ENCODE assay signal across 25 cellular contexts in genomic region chr18:11368020-11368419, GRCh38.
DNase-seq lines count a peak whose midpoint lies in the region; FAIRE-seq and TF ChIP-seq lines count a peak whose summit lies in the region.
"Had no signal": no experiment of that assay in that cellular context is flagged by ENCODE, and none has a peak within 500 bp of the region (broad histone marks: within the 10 kb centered on the region; RNA-seq: fewer than 3 reads in every experiment).

No MANE protein-coding gene starts in this region.

- no peaks in the 10 kb centered on the region for H3K9me3 Mint-ChIP-seq in activated T-helper 1 cell treated with anti-CD3 and anti-CD28 coated beads, Interleukin-12 subunit alpha, Interleukin-12 subunit beta, Interleukin-2, Interleukin-4 antibody, amounts not matched to agents 30 ng/mL and 10 ng/mL and 1 ng/mL, durations not matched to agents 14 hours and 24 hours and 36 hours
- H3K9me3 Mint-ChIP-seq: nephron progenitor cell had no signal

- FAIRE-seq in RCC 7860 (lab: Jason Lieb, UNC): no peak
- FAIRE-seq: GM19239 had no signal

- H3K4me3 ChIP-seq in foreskin fibroblast (ENCODE audit: low read depth in 1 of 2, low read length in 2 of 2) (no peak overlapping the region), thyroid gland (replicated peaks in 1 of 3) (no peak overlapping the region)
- H3K4me3 ChIP-seq: cardiac muscle cell, dorsolateral prefrontal cortex, Peyer's patch had no signal

- no peaks in the 10 kb centered on the region for H3K36me3 ChIP-seq in thyroid gland
- H3K36me3 ChIP-seq: cardiac muscle cell, Peyer's patch had no signal

- H3K4me3 Mint-ChIP-seq in activated T-helper 1 cell treated with anti-CD3 and anti-CD28 coated beads, Interleukin-12 subunit alpha, Interleukin-12 subunit beta, Interleukin-2, Interleukin-4 antibody, amounts not matched to agents 30 ng/mL and 10 ng/mL and 1 ng/mL, durations not matched to agents 14 hours and 24 hours and 36 hours: no peak overlapping the region
- H3K4me3 Mint-ChIP-seq: nephron progenitor cell; stimulated activated naive CD8-positive, alpha-beta T cell treated with anti-CD3 and anti-CD28 coated beads, Interleukin-15, amount 100 ng/mL, for 72 hours had no signal

- no peak for TF ChIP-seq CTCF in foreskin fibroblast (IDR thresholded peaks at IDR 0.05; ENCODE audit: low read depth, low read length)
- no peak for TF ChIP-seq CTCF in thyroid gland (IDR thresholded peaks at IDR 0.05)

- H3K4me1 Mint-ChIP-seq in activated T-helper 1 cell treated with anti-CD3 and anti-CD28 coated beads, Interleukin-12 subunit alpha, Interleukin-12 subunit beta, Interleukin-2, Interleukin-4 antibody, amounts not matched to agents 30 ng/mL and 10 ng/mL and 1 ng/mL, durations not matched to agents 14 hours and 24 hours and 36 hours (ENCODE audit: low read depth): no peaks in the 10 kb centered on the region
- H3K4me1 Mint-ChIP-seq: stimulated activated naive CD8-positive, alpha-beta T cell treated with anti-CD3 and anti-CD28 coated beads, Interleukin-15, amount 100 ng/mL, for 72 hours had no signal

- H3K9me3 ChIP-seq in thyroid gland: no peaks in the 10 kb centered on the region
- H3K9me3 ChIP-seq: Peyer's patch had no signal

- WGBS in thyroid gland, 2 donors: 84 to 95% methylated on average over 4 of the region's 4 CpGs

- H3K27me3 ChIP-seq in thyroid gland: no peaks in the 10 kb centered on the region
- H3K27me3 ChIP-seq: cardiac muscle cell, dorsolateral prefrontal cortex, Peyer's patch had no signal

- intact Hi-C loops in thyroid gland (cut with DNase I): no loop called here
- intact Hi-C loops in activated T-helper 1 cell treated with anti-CD3 and anti-CD28 coated beads, Interleukin-12 subunit alpha, Interleukin-12 subunit beta, Interleukin-2, Interleukin-4 antibody, amounts not matched to agents 30 ng/mL and 10 ng/mL and 1 ng/mL, durations not matched to agents 14 hours and 24 hours and 36 hours (cut with micrococcal nuclease): no loop called here

- no peaks in the 10 kb centered on the region for H3K36me3 Mint-ChIP-seq in activated T-helper 1 cell treated with anti-CD3 and anti-CD28 coated beads, Interleukin-12 subunit alpha, Interleukin-12 subunit beta, Interleukin-2, Interleukin-4 antibody, amounts not matched to agents 30 ng/mL and 10 ng/mL and 1 ng/mL, durations not matched to agents 14 hours and 24 hours and 36 hours (ENCODE audit: low read depth)

- H3K27me3 Mint-ChIP-seq in activated T-helper 1 cell treated with anti-CD3 and anti-CD28 coated beads, Interleukin-12 subunit alpha, Interleukin-12 subunit beta, Interleukin-2, Interleukin-4 antibody, amounts not matched to agents 30 ng/mL and 10 ng/mL and 1 ng/mL, durations not matched to agents 14 hours and 24 hours and 36 hours (ENCODE audit: insufficient read depth): no peaks in the 10 kb centered on the region

- H3K27ac Mint-ChIP-seq in activated T-helper 1 cell treated with anti-CD3 and anti-CD28 coated beads, Interleukin-12 subunit alpha, Interleukin-12 subunit beta, Interleukin-2, Interleukin-4 antibody, amounts not matched to agents 30 ng/mL and 10 ng/mL and 1 ng/mL, durations not matched to agents 14 hours and 24 hours and 36 hours: no peak overlapping the region
- H3K27ac Mint-ChIP-seq: nephron progenitor cell; stimulated activated naive CD8-positive, alpha-beta T cell treated with anti-CD3 and anti-CD28 coated beads, Interleukin-15, amount 100 ng/mL, for 72 hours had no signal

- no peak for TF ChIP-seq POLR2A in thyroid gland (IDR thresholded peaks at IDR 0.05)

- peaks cover 0 to 5% of the 10 kb centered on the region in 2 donors for H3K4me1 ChIP-seq in thyroid gland
- H3K4me1 ChIP-seq: Peyer's patch had no signal

- no peak overlapping the region for H3K27ac ChIP-seq in thyroid gland
- H3K27ac ChIP-seq: dorsolateral prefrontal cortex, HL-60, KMS-11, Peyer's patch had no signal

- DNase-seq in EL: peak; percentile 15
- DNase-seq in HS-5 (ENCODE audit: low read depth): peak; percentile 33
- peak; percentile 42 for DNase-seq in RCC 7860 (ENCODE audit: low spot score)
- peak; percentile 50 to 61 for DNase-seq in foreskin fibroblast
- no peak for DNase-seq in NCI-H526 (lab: John Stamatoyannopoulos, UW)
- DNase-seq in NCI-H345 treated with DMSO at 0.1 percent for 48 hours (lab: John Stamatoyannopoulos, UW; ENCODE audit: unreplicated experiment): no peak
- no peak for DNase-seq in thyroid gland
- DNase-seq in activated T-helper 1 cell treated with anti-CD3 and anti-CD28 coated beads, Interleukin-12 subunit alpha, Interleukin-12 subunit beta, Interleukin-2, Interleukin-4 antibody, amounts not matched to agents 30 ng/mL and 10 ng/mL and 1 ng/mL, durations not matched to agents 14 hours and 24 hours and 36 hours (ENCODE audit: low spot score): no peak
- DNase-seq: activated CD4-positive, alpha-beta T cell treated with anti-CD3 and anti-CD28 coated beads for 48 hours; activated effector memory CD4-positive, alpha-beta T cell treated with Interleukin-2 at 50 U/mL for 16 hours; dorsolateral prefrontal cortex; left colon; midbrain; NCI-H1436 treated with DMSO at 0.1 percent for 48 hours; NCI-H2171; NCI-H774; nephron progenitor cell; Peyer's patch; stimulated activated naive CD8-positive, alpha-beta T cell treated with anti-CD3 and anti-CD28 coated beads, Interleukin-15, amount 100 ng/mL, for 72 hours; T1000; trophoblast cell had no signal

Comparison
In these comparisons a context has a peak if more than half of its experiments do, and no peak if none do; other contexts are left out.
1. DNase-seq: peak in EL (single experiment), HS-5 (single experiment), RCC 7860 (single experiment) and foreskin fibroblast (2 of 2); none in NCI-H526 (0 of 2), NCI-H345 treated with DMSO at 0.1 percent for 48 hours (single experiment), thyroid gland (0 of 2) and activated T-helper 1 cell treated with anti-CD3 and anti-CD28 coated beads, Interleukin-12 subunit alpha, Interleukin-12 subunit beta, Interleukin-2, Interleukin-4 antibody, amounts not matched to agents 30 ng/mL and 10 ng/mL and 1 ng/mL, durations not matched to agents 14 hours and 24 hours and 36 hours (single experiment).